ENCODE assay signal across 9 cellular contexts in genomic region chr17:54968954-54969400, GRCh38.
DNase-seq lines count a peak whose midpoint lies in the region; ATAC-seq and TF ChIP-seq lines count a peak whose summit lies in the region.
"Had no signal": no experiment of that assay in that cellular context is flagged by ENCODE, and none has a peak within 500 bp of the region (broad histone marks: within the 10 kb centered on the region; RNA-seq: fewer than 3 reads in every experiment).

No MANE protein-coding gene starts in this region.

- no peaks in the 10 kb centered on the region for H3K36me3 Mint-ChIP-seq in stimulated activated memory B cell treated with anti-CD40 and anti-IgM and Interleukin-4, amounts not matched to agents 10 μg/mL and 1 μg/mL and 100 μg/mL, for 72 hours

- ATAC-seq in GM21381 (IDR thresholded peaks at IDR 0.05; ENCODE audit: unreplicated experiment) (peak; percentile 28), HG03565 (IDR thresholded peaks at IDR 0.05; ENCODE audit: unreplicated experiment) (peak; percentile 7)
- peak; percentile 74 for ATAC-seq in stimulated activated memory B cell treated with anti-CD40 and anti-IgM and Interleukin-4, amounts not matched to agents 10 μg/mL and 1 μg/mL and 100 μg/mL, for 72 hours

- H3K4me3 ChIP-seq in GM12864 (ENCODE audit: low read depth, low read length) = peak overlapping the region; percentile 71

- no peaks in the 10 kb centered on the region for H3K9me3 Mint-ChIP-seq in stimulated activated memory B cell treated with anti-CD40 and anti-IgM and Interleukin-4, amounts not matched to agents 10 μg/mL and 1 μg/mL and 100 μg/mL, for 72 hours

- H3K4me1 Mint-ChIP-seq in stimulated activated memory B cell treated with anti-CD40 and anti-IgM and Interleukin-4, amounts not matched to agents 10 μg/mL and 1 μg/mL and 100 μg/mL, for 72 hours = peaks cover 6% of the 10 kb centered on the region

- DNase-seq in GM12864 (ENCODE audit: low read depth) (peak; percentile 15), amniotic stem cell (lab: John Stamatoyannopoulos, UW) (peak; percentile 45), iris pigment epithelial cell (ENCODE audit: low read depth) (peak; percentile 35), T1000 (lab: John Stamatoyannopoulos, UW) (no peak), NCI-H1930 (lab: John Stamatoyannopoulos, UW) (no peak)

- H3K27me3 Mint-ChIP-seq in stimulated activated memory B cell treated with anti-CD40 and anti-IgM and Interleukin-4, amounts not matched to agents 10 μg/mL and 1 μg/mL and 100 μg/mL, for 72 hours = no peaks in the 10 kb centered on the region
- H3K27me3 Mint-ChIP-seq: activated naive CD8-positive, alpha-beta T cell had no signal

- no peak overlapping the region for H3K4me3 Mint-ChIP-seq in stimulated activated memory B cell treated with anti-CD40 and anti-IgM and Interleukin-4, amounts not matched to agents 10 μg/mL and 1 μg/mL and 100 μg/mL, for 72 hours
- H3K4me3 Mint-ChIP-seq: activated naive CD8-positive, alpha-beta T cell had no signal

- no peak overlapping the region for H3K27ac Mint-ChIP-seq in stimulated activated memory B cell treated with anti-CD40 and anti-IgM and Interleukin-4, amounts not matched to agents 10 μg/mL and 1 μg/mL and 100 μg/mL, for 72 hours
- H3K27ac Mint-ChIP-seq: activated naive CD8-positive, alpha-beta T cell had no signal

- TF ChIP-seq CTCF in GM12864 (IDR thresholded peaks at IDR 0.05; ENCODE audit: low read depth, low read length, missing control alignments) = no peak

Comparison
In these comparisons a context has a peak if more than half of its experiments do, and no peak if none do; other contexts are left out.
1. DNase-seq: peak in GM12864 (single experiment), amniotic stem cell (single experiment) and iris pigment epithelial cell (single experiment); none in T1000 (single experiment) and NCI-H1930 (0 of 2).
2. ATAC-seq: peak in every context shown above with its lines; median percentile 74 in stimulated activated memory B cell treated with anti-CD40 and anti-IgM and Interleukin-4, amounts not matched to agents 10 μg/mL and 1 μg/mL and 100 μg/mL, for 72 hours; 28 in GM21381; 7 in HG03565.